ENCODE assay signal across 38 cellular contexts in the genomic region with DNA sequence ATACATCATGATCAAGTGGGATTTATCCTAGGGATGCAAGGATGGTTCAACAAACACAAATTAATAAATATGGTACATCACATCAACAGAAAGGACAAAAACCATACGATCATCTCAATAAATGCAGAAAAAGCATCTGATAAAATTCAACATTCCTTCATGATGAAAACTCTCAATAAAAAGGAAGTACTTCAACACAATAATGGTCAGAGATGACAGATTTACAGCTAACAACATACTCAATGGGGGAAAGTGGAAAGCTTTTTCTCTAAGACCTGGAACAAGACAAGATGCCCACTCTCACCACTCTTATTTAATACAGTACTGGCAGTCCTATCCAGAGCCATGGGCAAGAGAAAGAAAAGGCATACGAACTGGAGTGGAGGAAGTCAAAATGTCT. TPM values are rescaled to one million over a fixed set of nuclear protein-coding genes. Genes with fewer than 3 reads are reported as not detected.
DNase-seq lines count a peak whose midpoint lies in the region; ATAC-seq, FAIRE-seq and TF ChIP-seq lines count a peak whose summit lies in the region.
"Had no signal": no experiment of that assay in that cellular context is flagged by ENCODE, and none has a peak within 500 bp of the region (broad histone marks: within the 10 kb centered on the region; RNA-seq: fewer than 3 reads in every experiment).

No MANE protein-coding gene starts in this region.

- TF ChIP-seq EP300 in K562 (IDR thresholded peaks at IDR 0.05; ENCODE audit: low read length) = no peak

- H3K9ac ChIP-seq in K562 (ENCODE audit: insufficient read depth in 1 of 2, low read depth in 2 of 2, low read length in 2 of 2) = no peak overlapping the region
- no peak overlapping the region for H3K9ac ChIP-seq in endothelial cell of umbilical vein (replicated peaks; ENCODE audit: extremely low read depth, insufficient read depth, low read length)
- H3K9ac ChIP-seq: BLaER1; BLaER1 treated with 17β-estradiol and CSF1 and Interleukin-3, amounts not matched to agents 10 nM and 100 nM had no signal

- no peaks in the 10 kb centered on the region for H3K79me2 ChIP-seq in K562 (ENCODE audit: control insufficient read depth, insufficient read depth, low read length)
- H3K79me2 ChIP-seq in endothelial cell of umbilical vein (ENCODE audit: control insufficient read depth, insufficient read depth, low read length) = no peaks in the 10 kb centered on the region

- TF ChIP-seq CTCF in K562 (IDR thresholded peaks at IDR 0.05 in 2 of 3, conservative IDR thresholded peaks at IDR 0.05 in 1 of 3; ENCODE audit: insufficient read depth in 2 of 3, low read depth in 1 of 3, low read length in 3 of 3) = no peak
- TF ChIP-seq CTCF in endothelial cell of umbilical vein (IDR thresholded peaks at IDR 0.05; ENCODE audit: extremely low read depth in 1 of 2, insufficient read depth in 1 of 2, low read depth in 1 of 2, low read length in 2 of 2) = no peak
- TF ChIP-seq CTCF in brain microvascular endothelial cell (IDR thresholded peaks at IDR 0.05; ENCODE audit: low read depth, low read length, missing control alignments) = no peak
- TF ChIP-seq CTCF in D721Med (IDR thresholded peaks at IDR 0.05; ENCODE audit: insufficient read depth, missing control alignments) = no peak

- dilution Hi-C loops in endothelial cell of umbilical vein (cut with MboI; ENCODE audit: extremely low pct_ligation_motif_present, low sequenced_read_pairs) = no loop called here

- H3K27ac ChIP-seq in K562 (ENCODE audit: extremely low read depth, low read depth, low read length) = no peak overlapping the region
- H3K27ac ChIP-seq in endothelial cell of umbilical vein (ENCODE audit: insufficient read depth, low read depth, low read length) = no peak overlapping the region
- no peak overlapping the region for H3K27ac ChIP-seq in brain microvascular endothelial cell
- H3K27ac ChIP-seq: 22Rv1; A549; BLaER1; BLaER1 treated with 17β-estradiol and CSF1 and Interleukin-3, amounts not matched to agents 10 nM and 100 nM; C4-2B had no signal

- no peak overlapping the region for H2AFZ ChIP-seq in K562 (ENCODE audit: low read depth, low read length)
- H2AFZ ChIP-seq in endothelial cell of umbilical vein (ENCODE audit: low read depth, low read length) = no peak overlapping the region

- intact Hi-C loops in K562 (cut with micrococcal nuclease) = no loop called here
- intact Hi-C loops in endothelial cell of umbilical vein (cut with micrococcal nuclease) = no loop called here

- H3K9me3 ChIP-seq in K562 (replicated peaks; ENCODE audit: control insufficient read depth, insufficient read depth, low read depth, low read length) (no peaks in the 10 kb centered on the region), endothelial cell of umbilical vein (replicated peaks; ENCODE audit: control insufficient read depth, insufficient read depth, low read length) (no peaks in the 10 kb centered on the region)
- H3K9me3 ChIP-seq: BE2C, Caco-2 had no signal

- ATAC-seq in K562 = no peak
- ATAC-seq: A549; CD8-positive, alpha-beta T cell had no signal

- H3K27me3 ChIP-seq in K562 (ENCODE audit: control insufficient read depth in 2 of 2, insufficient read depth in 2 of 2, low read length in 2 of 2) = no peaks in the 10 kb centered on the region
- no peaks in the 10 kb centered on the region for H3K27me3 ChIP-seq in endothelial cell of umbilical vein (ENCODE audit: control insufficient read depth in 2 of 2, insufficient read depth in 2 of 2, low read length in 2 of 2)
- H3K27me3 ChIP-seq in brain microvascular endothelial cell (replicated peaks) = no peaks in the 10 kb centered on the region
- H3K27me3 ChIP-seq: BE2C; BLaER1; BLaER1 treated with 17β-estradiol and CSF1 and Interleukin-3, amounts not matched to agents 10 nM and 100 nM had no signal

- BruUV-seq in K562 (replicated peaks; lab: Mats Ljungman, UMichigan) (no TSS peak), endothelial cell of umbilical vein (replicated peaks; lab: Mats Ljungman, UMichigan) (no TSS peak)

- FAIRE-seq in K562 (lab: Jason Lieb, UNC) (no peak), endothelial cell of umbilical vein (lab: Jason Lieb, UNC) (no peak), urothelium cell line (lab: Jason Lieb, UNC) (peak; percentile 30), D721Med (lab: Jason Lieb, UNC) (no peak)
- FAIRE-seq: A549 had no signal

- H3K9me1 ChIP-seq in K562 (ENCODE audit: control insufficient read depth, insufficient read depth, low read length) = no peaks in the 10 kb centered on the region
- H3K9me1 ChIP-seq in endothelial cell of umbilical vein (replicated peaks; ENCODE audit: control insufficient read depth, extremely low read depth, insufficient read depth, low read length) = no peaks in the 10 kb centered on the region

- H3K4me2 ChIP-seq in K562 (ENCODE audit: insufficient read depth, low read length) = no peak overlapping the region
- H3K4me2 ChIP-seq in endothelial cell of umbilical vein (ENCODE audit: insufficient read depth, low read length) = no peak overlapping the region
- H3K4me2 ChIP-seq: A549; BLaER1; BLaER1 treated with 17β-estradiol and CSF1 and Interleukin-3, amounts not matched to agents 10 nM and 100 nM had no signal

- no peaks in the 10 kb centered on the region for H3K4me1 ChIP-seq in K562 (replicated peaks in 1 of 2; ENCODE audit: control insufficient read depth in 2 of 2, insufficient read depth in 2 of 2, low read length in 2 of 2)
- no peaks in the 10 kb centered on the region for H3K4me1 ChIP-seq in endothelial cell of umbilical vein (ENCODE audit: control insufficient read depth, extremely low read depth, insufficient read depth, low read length)
- H3K4me1 ChIP-seq: A549; BE2C; BLaER1; BLaER1 treated with 17β-estradiol and CSF1 and Interleukin-3, amounts not matched to agents 10 nM and 100 nM; Caco-2 had no signal

- CTCF ChIA-PET in K562 (lab: Yijun Ruan, JAX; ENCODE audit: low intra/inter-chr PET ratio) (no interaction called here), endothelial cell of umbilical vein (lab: Charles Lee) (no interaction called here)

- H3K4me3 ChIP-seq in K562 (no peak overlapping the region), endothelial cell of umbilical vein (replicated peaks in 1 of 3; ENCODE audit: insufficient read depth in 1 of 3, low read depth in 1 of 3, low read length in 3 of 3) (no peak overlapping the region), brain microvascular endothelial cell (ENCODE audit: low read depth, low read length) (no peak overlapping the region)
- H3K4me3 ChIP-seq: A549; BLaER1; BLaER1 treated with 17β-estradiol and CSF1 and Interleukin-3, amounts not matched to agents 10 nM and 100 nM had no signal

- no peaks in the 10 kb centered on the region for H4K20me1 ChIP-seq in K562 (replicated peaks; ENCODE audit: control insufficient read depth, insufficient read depth, low read length)
- no peaks in the 10 kb centered on the region for H4K20me1 ChIP-seq in endothelial cell of umbilical vein (replicated peaks; ENCODE audit: control insufficient read depth, extremely low read depth, insufficient read depth, low read length)
- H4K20me1 ChIP-seq: BLaER1; BLaER1 treated with 17β-estradiol and CSF1 and Interleukin-3, amounts not matched to agents 10 nM and 100 nM had no signal

- no peak for TF ChIP-seq RAD21 in K562 (CRISPR knock-in tag; conservative IDR thresholded peaks at IDR 0.05 in 1 of 2, IDR thresholded peaks at IDR 0.05 in 1 of 2)

- 0% methylated on average over 2 of the region's 2 CpGs for WGBS in K562 (ENCODE audit: insufficient coverage, low coverage, missing lambda C conversion rate)

- no peaks in the 10 kb centered on the region for H3K36me3 ChIP-seq in K562 (ENCODE audit: control insufficient read depth, insufficient read depth, low read length)
- no peaks in the 10 kb centered on the region for H3K36me3 ChIP-seq in endothelial cell of umbilical vein (ENCODE audit: control insufficient read depth in 2 of 2, extremely low read depth in 1 of 2, insufficient read depth in 2 of 2, low read length in 2 of 2)
- H3K36me3 ChIP-seq in brain microvascular endothelial cell (replicated peaks) = no peaks in the 10 kb centered on the region
- H3K36me3 ChIP-seq: BE2C; BLaER1; BLaER1 treated with 17β-estradiol and CSF1 and Interleukin-3, amounts not matched to agents 10 nM and 100 nM had no signal

- DNase-seq in KBM-7 (peak; percentile 4), K562 (ENCODE audit: extremely low read depth in 1 of 4, low spot score in 3 of 4) (no peak), endothelial cell of umbilical vein (ENCODE audit: low read depth, low spot score) (peak; percentile 10), urothelium cell line (ENCODE audit: low spot score) (no peak), brain microvascular endothelial cell (no peak), D721Med (ENCODE audit: insufficient read length, low spot score) (no peak), NCI-H2107 (lab: John Stamatoyannopoulos, UW) (no peak), AG08396 (ENCODE audit: low spot score) (no peak)
- DNase-seq: 8988T; ACHN; AML-193; BE2C; C1 segment of cervical spinal cord; Caco-2; Calu3; CD4-positive, alpha-beta memory T cell; CD4-positive, alpha-beta T cell; CD4-positive, CD25-positive, alpha-beta regulatory T cell; CD8-positive, alpha-beta memory T cell; CD8-positive, alpha-beta T cell; COR-L47; DMS 273 treated with DMSO at 0.1 percent for 48 hours; DMS153; DMS53; DMS79; DMS79 treated with DMSO at 0.1 percent for 48 hours; DND-41; EL had no signal

- in situ Hi-C loops in KBM-7 (cut with MboI; ENCODE audit: low pct_unique_long_range_greater_than_20kb, low sequenced_read_pairs) (no loop called here), K562 (cut with MboI) (no loop called here), brain microvascular endothelial cell (cut with HindIII; ENCODE audit: low pct_ligation_motif_present, low sequenced_read_pairs) (no loop called here)

- POLR2A ChIA-PET in K562 (lab: Yijun Ruan, JAX) (no interaction called here), endothelial cell of umbilical vein (lab: Charles Lee) (no interaction called here)

- no peak for TF ChIP-seq POLR2A in K562 (conservative IDR thresholded peaks at IDR 0.05)
- no peak for TF ChIP-seq POLR2A in endothelial cell of umbilical vein (IDR thresholded peaks at IDR 0.05; ENCODE audit: low read depth, low read length)

RNA-seq across cellular contexts. Expression of gene PRR15, which starts 39.9 kb away (rescaled TPM):
- total RNA-seq in K562 (2011; cell fraction: chromatin; rRNA removed; ENCODE audit: low replicate concordance) = not detected in 2 replicates
- not detected in 2 replicates for total RNA-seq in K562 (2011; cell fraction: nucleolus; rRNA removed)
- not detected in 2 replicates for total RNA-seq in K562 (2011; cell fraction: nucleoplasm; rRNA removed)
- not detected in 2 replicates for total RNA-seq in K562 (2014; rRNA removed)
- not detected in 2 replicates for total RNA-seq in K562 (2014; rRNA removed; fragmentation: Illumina TruSeq; extraction: Trizol)
- not detected in 2 replicates for total RNA-seq in K562 (2015; rRNA removed; fragmentation: Illumina TruSeq; extraction: Trizol)
- not detected in 2 replicates for total RNA-seq in K562 (2021)
- polyA plus RNA-seq in K562 (2011; rRNA removed) = not detected in 2 replicates
- polyA plus RNA-seq in K562 (2011; cell fraction: cytosol; rRNA removed) = not detected in 2 replicates
- polyA plus RNA-seq in K562 (2011; cell fraction: nucleus; rRNA removed) = not detected in 2 replicates
- polyA plus RNA-seq in K562 (2012) = not detected in 2 replicates
- not detected in 2 replicates for polyA plus RNA-seq in K562 (2014; fragmentation: Illumina TruSeq; extraction: Trizol)
- polyA plus RNA-seq in K562 (2014; fragmentation: Nextera tagmentation; extraction: Ambion mirVana) = not detected
- not detected in 2 replicates for polyA plus RNA-seq in K562 (2014; rRNA removed)
- polyA minus RNA-seq in K562 (2011; rRNA and poly(A)+ RNA removed) = not detected in 2 replicates
- not detected in 2 replicates for polyA minus RNA-seq in K562 (2011; cell fraction: cytosol; rRNA and poly(A)+ RNA removed)
- not detected in 2 replicates for polyA minus RNA-seq in K562 (2011; cell fraction: nucleus; rRNA and poly(A)+ RNA removed)
- 1.8 and 4.1 TPM in 2 replicates for total RNA-seq in endothelial cell of umbilical vein
- 5.0 and 6.3 TPM in 2 replicates for polyA plus RNA-seq in endothelial cell of umbilical vein
- 2.9 and 4.8 TPM in 2 replicates for polyA plus RNA-seq in endothelial cell of umbilical vein (2011; cell fraction: cytosol; rRNA removed)
- 2.1 and 2.5 TPM in 2 replicates for polyA plus RNA-seq in endothelial cell of umbilical vein (2011; cell fraction: nucleus; rRNA removed)
- 0.25 and 0.71 TPM in 2 replicates for polyA plus RNA-seq in endothelial cell of umbilical vein (2012)
- 0.59 and 2.0 TPM in 2 replicates for polyA minus RNA-seq in endothelial cell of umbilical vein
- polyA minus RNA-seq in endothelial cell of umbilical vein (2011; cell fraction: cytosol; rRNA and poly(A)+ RNA removed) = 0.92 TPM
- polyA minus RNA-seq in endothelial cell of umbilical vein (2011; cell fraction: nucleus; rRNA and poly(A)+ RNA removed) = 0.43 and 1.1 TPM in 2 replicates
- total RNA-seq: A172; B cell; CD4-positive, alpha-beta memory T cell; CD4-positive, alpha-beta T cell; CD4-positive, CD25-positive, alpha-beta regulatory T cell; CD8-positive, alpha-beta memory T cell; CD8-positive, alpha-beta T cell; G401 had no signal
- polyA plus RNA-seq: AG04450; CD14-positive monocyte; CD4-positive, alpha-beta memory T cell; CD4-positive, CD25-positive, alpha-beta regulatory T cell; CD8-positive, alpha-beta memory T cell had no signal

Comparison
In these comparisons a context has a peak if more than half of its experiments do, and no peak if none do; other contexts are left out.
1. DNase-seq: peak in KBM-7 (single experiment) and endothelial cell of umbilical vein (single experiment); none in K562 (0 of 4), urothelium cell line (single experiment), brain microvascular endothelial cell (single experiment), D721Med (single experiment), NCI-H2107 (single experiment) and AG08396 (single experiment).